ENCODE assay signal across 10 cellular contexts in the genomic region with DNA sequence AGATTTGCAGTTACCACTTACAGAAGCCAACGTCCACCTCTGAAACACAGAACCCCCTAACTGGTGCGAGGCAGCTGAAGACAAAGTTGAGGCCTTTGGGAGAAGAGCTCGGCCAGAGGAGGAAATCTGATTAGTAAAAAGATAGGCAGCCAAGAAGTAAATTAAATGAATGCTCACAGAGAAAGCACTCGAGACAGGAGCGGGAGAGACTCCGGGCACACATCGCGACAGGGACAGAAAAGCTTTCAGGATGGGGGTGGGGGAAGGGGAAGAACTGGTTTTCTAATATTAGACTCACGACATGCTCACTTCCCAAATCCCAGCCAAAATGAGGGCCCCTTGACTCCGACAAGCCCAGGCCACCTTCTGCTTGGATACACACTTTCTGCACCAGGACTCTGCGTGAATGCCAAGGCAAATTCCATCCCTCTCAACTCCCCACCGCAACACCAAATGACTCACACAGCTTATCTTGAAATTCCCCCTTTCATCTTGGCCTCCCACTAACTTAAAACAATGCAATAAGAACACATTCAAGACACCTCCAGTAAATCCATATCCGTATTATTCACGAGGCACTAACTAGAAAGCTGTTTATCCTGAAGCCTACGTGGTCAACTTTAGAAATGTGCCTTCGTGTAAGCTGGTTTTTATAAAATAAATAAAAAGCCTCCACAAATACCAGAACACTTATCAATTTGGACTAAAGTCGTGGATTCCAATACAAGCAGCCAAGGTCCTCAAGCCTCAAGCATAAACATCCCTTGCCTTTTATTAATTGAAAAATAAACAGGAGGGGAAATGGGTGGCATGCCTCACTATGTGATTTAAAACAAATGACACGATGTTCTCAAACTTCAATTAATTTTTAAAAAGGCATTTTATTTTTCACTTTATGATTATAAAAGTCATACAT. TPM values are rescaled to one million over a fixed set of nuclear protein-coding genes. Genes with fewer than 3 reads are reported as not detected.
DNase-seq lines count a peak whose midpoint lies in the region; ATAC-seq, FAIRE-seq and TF ChIP-seq lines count a peak whose summit lies in the region.
"Had no signal": no experiment of that assay in that cellular context is flagged by ENCODE, and none has a peak within 500 bp of the region (broad histone marks: within the 10 kb centered on the region; RNA-seq: fewer than 3 reads in every experiment).

No MANE protein-coding gene starts in this region.

- CTCF ChIA-PET in AG04449 (lab: Yijun Ruan, JAX) (interaction anchor here (1.1 to 1.5 kb wide), 2 partner anchors 10 to 139 kb away, joined by 3 to 4 read pairs; no protein-coding TSS in a partner anchor), H1 (lab: Charles Lee; ENCODE audit: partially characterized antibody) (interaction anchor here (1.1 to 2.2 kb wide), 3 partner anchors 33 to 53 kb away, joined by 3 to 5 read pairs (median 3); no protein-coding TSS in a partner anchor)

- peaks cover 6 to 66% of the 10 kb centered on the region in 2 experiments for H3K79me2 ChIP-seq in H1 (ENCODE audit: control insufficient read depth in 1 of 2, insufficient read depth in 2 of 2, low read length in 2 of 2)

- peak overlapping the region in 2 of 4 experiments; percentile 33 to 40; a peak in 2 of 7 replicates for H3K9ac ChIP-seq in H1 (replicated peaks in 1 of 4; ENCODE audit: extremely low read depth in 1 of 4, low read depth in 3 of 4, low read length in 3 of 4)

- H2BK12ac ChIP-seq in H1 (ENCODE audit: low read depth, low read length), result peak overlapping the region; percentile 80; the same call in 1 of the 2 replicates

- no peaks in the 10 kb centered on the region for H3K9me3 Mint-ChIP-seq in mesothelial cell of epicardium
- H3K9me3 Mint-ChIP-seq: memory B cell had no signal

- H3K36me3 ChIP-seq in MG63 (peaks cover 37% of the 10 kb centered on the region), H1 (ENCODE audit: control insufficient read depth in 2 of 4, insufficient read depth in 4 of 4, low read length in 3 of 4) (no peaks in the 10 kb centered on the region; a peak in 1 of 8 replicates)

- H2BK20ac ChIP-seq in H1 (ENCODE audit: low read length), result 0 out of 2 replicates have a peak overlapping the region, but pooled peaks have one; percentile 48

- no peak for TF ChIP-seq RAD21 in H1 (IDR thresholded peaks at IDR 0.05 in 1 of 2, conservative IDR thresholded peaks at IDR 0.05 in 1 of 2; ENCODE audit: low read depth in 2 of 2, low read length in 2 of 2)

- H3K4me1 Mint-ChIP-seq in mesothelial cell of epicardium, result peaks cover 38% of the 10 kb centered on the region
- H3K4me1 Mint-ChIP-seq: memory B cell had no signal

- H3K27me3 Mint-ChIP-seq in mesothelial cell of epicardium (ENCODE audit: low read depth), result no peaks in the 10 kb centered on the region

- no peak for TF ChIP-seq CTCF in AG04449 (IDR thresholded peaks at IDR 0.05; ENCODE audit: insufficient read depth, low read length, missing control alignments)
- no peak for TF ChIP-seq CTCF in H1 (IDR thresholded peaks at IDR 0.05; ENCODE audit: control extremely low read depth in 1 of 3, insufficient read depth in 1 of 3, low read depth in 1 of 3, low read length in 3 of 3)
- TF ChIP-seq CTCF in mesothelial cell of epicardium (IDR thresholded peaks at IDR 0.05; ENCODE audit: unreplicated experiment), result no peak

- H2BK120ac ChIP-seq in H1 (replicated peaks; ENCODE audit: low read depth, low read length), result peak overlapping the region; percentile 30

- DNase-seq in AG04449 (ENCODE audit: low read depth, low spot score) (peak; percentile 79), MG63 (peak; percentile 87), H1 (ENCODE audit: low read depth in 1 of 2, low spot score in 2 of 2) (no peak), mesothelial cell of epicardium (ENCODE audit: low spot score in 2 of 2, unreplicated experiment in 2 of 2) (no peak), NCI-H2196 treated with DMSO at 0.1 percent for 48 hours (lab: John Stamatoyannopoulos, UW; ENCODE audit: unreplicated experiment) (no peak), ecto neural progenitor cell (ENCODE audit: low spot score) (no peak)
- no peak for DNase-seq in stimulated activated CD4-positive, alpha-beta T cell treated with anti-CD3 and anti-CD28 coated beads, Interleukin-1b, Interleukin-23, amount 100 ng/mL, for 48 hours
- DNase-seq: DMS153 had no signal

- H3K4me1 ChIP-seq in H1 (replicated peaks in 1 of 4; ENCODE audit: control insufficient read depth in 3 of 4, insufficient read depth in 4 of 4, low read length in 3 of 4), result peaks cover 4 to 22% (median 11%) of the 10 kb centered on the region in 4 experiments

- H3K18ac ChIP-seq in H1 (ENCODE audit: extremely low read depth, low read length), result peak overlapping the region; percentile 71

- no peak overlapping the region for H3K56ac ChIP-seq in H1 (replicated peaks; ENCODE audit: insufficient read length, low read depth, low read length)

- TF ChIP-seq EP300 in H1 (IDR thresholded peaks at IDR 0.05; ENCODE audit: borderline replicate concordance in 1 of 2, low read depth in 2 of 2, low read length in 2 of 2), result no peak

- H3K36me3 Mint-ChIP-seq in mesothelial cell of epicardium, result peaks cover 12% of the 10 kb centered on the region
- H3K36me3 Mint-ChIP-seq: memory B cell had no signal

- POLR2A ChIA-PET in AG04449 (lab: Yijun Ruan, JAX) (interaction anchor here (0.5 to 1.4 kb wide), 2 partner anchors 18 to 81 kb away, joined by 3 to 15 read pairs; no protein-coding TSS in a partner anchor), H1 (lab: Charles Lee; ENCODE audit: partially characterized antibody) (interaction anchor here (0.9 to 3.8 kb wide), 2 partner anchors 8 to 17 kb away, joined by 4 to 13 read pairs; no protein-coding TSS in a partner anchor)

- no peak overlapping the region for H2AFZ ChIP-seq in H1 (ENCODE audit: low read length)

- H2BK5ac ChIP-seq in H1 (ENCODE audit: low read depth, low read length), result peak overlapping the region; percentile 91

- 0 out of 2 replicates have a peak, but pooled peaks cover 2% of the 10 kb centered on the region for H3K23me2 ChIP-seq in H1 (ENCODE audit: low read depth, low read length)

- no peak for ATAC-seq in GM21447 (IDR thresholded peaks at IDR 0.05; ENCODE audit: unreplicated experiment)

- FAIRE-seq in H1 (lab: Jason Lieb, UNC), result peak; percentile 39

- H3K4me3 ChIP-seq in AG04449 (ENCODE audit: low read depth, low read length), result 0 out of 2 replicates have a peak overlapping the region, but pooled peaks have one; percentile 2
- H3K4me3 ChIP-seq in MG63, result no peak overlapping the region
- H3K4me3 ChIP-seq in H1 (ENCODE audit: extremely low read depth in 1 of 4, insufficient read depth in 2 of 4, low read depth in 3 of 4, low read length in 4 of 4), result no peak overlapping the region

- peak overlapping the region; percentile 49 to 54 for H3K4me2 ChIP-seq in H1 (ENCODE audit: insufficient read depth in 1 of 2, low read depth in 2 of 2, low read length in 2 of 2)

- TF ChIP-seq POLR2A in H1 (IDR thresholded peaks at IDR 0.05; ENCODE audit: control extremely low read depth in 1 of 2, low read depth in 2 of 2, low read length in 2 of 2), result no peak

- H4K91ac ChIP-seq in H1 (replicated peaks; ENCODE audit: insufficient read length, low read length), result peak overlapping the region; percentile 67

- no peak overlapping the region for H3K27ac ChIP-seq in H1 (ENCODE audit: low read depth, low read length)

- no peak overlapping the region for H3K23ac ChIP-seq in H1 (ENCODE audit: insufficient read length)

- no peak overlapping the region for H4K5ac ChIP-seq in H1 (ENCODE audit: insufficient read length, low read depth, low read length)

- 48% methylated on average over 18 of the region's 18 CpGs; no CpG with 5 or more reads in 1 of the 2 experiments for WGBS in H1 (ENCODE audit: extremely low coverage in 1 of 2, insufficient coverage in 1 of 2, insufficient read length in 1 of 2, insufficient replicate concordance in 2 of 2, low coverage in 1 of 2, low lambda C conversion rate in 2 of 2, missing lambda C conversion rate in 1 of 2), 2 experiments

- peak overlapping the region; percentile 94 for H3K27ac Mint-ChIP-seq in mesothelial cell of epicardium
- H3K27ac Mint-ChIP-seq: memory B cell had no signal

- no peak overlapping the region for H4K8ac ChIP-seq in H1 (ENCODE audit: extremely low read depth, insufficient read depth, low read length)

- peaks cover 2 to 6% of the 10 kb centered on the region in 2 experiments for H4K20me1 ChIP-seq in H1 (replicated peaks in 1 of 2; ENCODE audit: control insufficient read depth in 1 of 2, insufficient read depth in 2 of 2, low read length in 2 of 2)

- H3K9me3 ChIP-seq in MG63 (no peaks in the 10 kb centered on the region), H1 (ENCODE audit: insufficient read depth in 2 of 2, low read depth in 1 of 2, low read length in 1 of 2) (no peaks in the 10 kb centered on the region)

- H3K27me3 ChIP-seq in MG63, result no peaks in the 10 kb centered on the region
- H3K27me3 ChIP-seq in H1 (replicated peaks in 1 of 4; ENCODE audit: control insufficient read depth in 3 of 4, extremely low read depth in 1 of 4, insufficient read depth in 3 of 4, low read length in 3 of 4), result no peaks in the 10 kb centered on the region; a peak in 1 of 7 replicates

- peak overlapping the region; percentile 24; the same call in 1 of the 2 replicates for H2AK5ac ChIP-seq in H1 (ENCODE audit: low read depth, low read length)

- H3K4ac ChIP-seq in H1 (replicated peaks; ENCODE audit: insufficient read length, low read depth, low read length), result peak overlapping the region; percentile 45

- no peak overlapping the region for H2BK15ac ChIP-seq in H1 (ENCODE audit: low read length)

- peaks cover 17% of the 10 kb centered on the region for H3K79me1 ChIP-seq in H1 (ENCODE audit: low read depth, low read length)

- no peak overlapping the region for H3K14ac ChIP-seq in H1 (ENCODE audit: insufficient read length)

- peak overlapping the region; percentile 24 for H3K4me3 Mint-ChIP-seq in mesothelial cell of epicardium
- H3K4me3 Mint-ChIP-seq: memory B cell had no signal

TF ChIP-seq in H1, 55 proteins besides CTCF, POLR2A, EP300 and RAD21 (continues in another document):
- TF ChIP-seq TEAD4 (IDR thresholded peaks at IDR 0.05; ENCODE audit: low read depth, low read length), result peak; percentile 80

RNA-seq across cellular contexts. Expression of gene NXN, which starts 46.1 kb away (rescaled TPM):
- 95.7 and 100 TPM in 2 replicates for total RNA-seq in MG63 (2014; rRNA removed; shearing (Covaris generic); ENCODE audit: low replicate concordance)
- total RNA-seq in H1 (2021; fragmentation: NEBNext Ultra II Directional; extraction: Animal tissue kit (Norgen Biotek cat#: 25700)), result 88.4 and 94.1 TPM in 2 replicates
- 107 and 205 TPM in 2 replicates for polyA plus RNA-seq in H1 (2011; rRNA removed)
- 64.0 TPM for polyA plus RNA-seq in H1 (2011; cell fraction: cytosol; rRNA removed)
- polyA plus RNA-seq in H1 (2011; cell fraction: nucleus; rRNA removed), result 91.0 TPM
- polyA plus RNA-seq in H1 (2012, experiment 1 of 2), result 66.9 to 74.9 TPM (median 72.0 TPM) in 4 replicates
- 66.3 TPM for polyA plus RNA-seq in H1 (2012, experiment 2 of 2)
- polyA plus RNA-seq in H1 (2013, experiment 1 of 2), result 53.1 TPM
- 63.6 TPM for polyA plus RNA-seq in H1 (2013, experiment 2 of 2)
- polyA minus RNA-seq in H1 (2011; rRNA and poly(A)+ RNA removed), result 85.6 and 114 TPM in 2 replicates
- 74.2 TPM for polyA minus RNA-seq in H1 (2011; cell fraction: cytosol; rRNA and poly(A)+ RNA removed)
- polyA minus RNA-seq in H1 (2011; cell fraction: nucleus; rRNA and poly(A)+ RNA removed), result 46.8 TPM
- 99.1 to 107 TPM (median 106 TPM) in 3 replicates for total RNA-seq in mesothelial cell of epicardium

Comparison
In these comparisons a context has a peak if more than half of its experiments do, and no peak if none do; other contexts are left out.
1. DNase-seq: peak in AG04449 (single experiment) and MG63 (single experiment); none in H1 (0 of 2), mesothelial cell of epicardium (0 of 2), stimulated activated CD4-positive, alpha-beta T cell treated with anti-CD3 and anti-CD28 coated beads, Interleukin-1b, Interleukin-23, amount 100 ng/mL, for 48 hours (single experiment), NCI-H2196 treated with DMSO at 0.1 percent for 48 hours (single experiment) and ecto neural progenitor cell (single experiment).